Comparison of ENCODE assay signal across 9 cellular contexts in the genomic region with DNA sequence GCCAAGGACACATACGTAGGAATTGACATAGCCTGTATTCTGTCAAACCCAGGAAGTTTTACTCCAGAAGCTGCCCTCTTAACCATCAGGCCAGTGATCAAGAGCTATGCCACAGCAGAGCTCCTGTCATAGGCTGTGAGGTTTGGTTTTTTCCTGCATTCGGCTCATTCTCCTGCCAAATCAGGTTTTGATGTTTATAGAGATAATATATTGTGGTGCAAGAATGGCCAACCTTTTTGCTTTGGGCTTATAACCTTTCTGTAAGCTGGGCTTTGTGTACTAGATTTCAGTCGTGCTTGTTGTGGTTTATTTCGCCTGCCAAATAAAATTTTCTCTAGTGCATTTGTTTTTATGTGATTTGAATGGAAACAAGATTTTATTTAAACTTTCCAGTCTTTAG. TPM values are rescaled to one million over a fixed set of nuclear protein-coding genes. Genes with fewer than 3 reads are reported as not detected.
DNase-seq lines count a peak whose midpoint lies in the region; ATAC-seq and TF ChIP-seq lines count a peak whose summit lies in the region.
"Had no signal": no experiment of that assay in that cellular context is flagged by ENCODE, and none has a peak within 500 bp of the region (broad histone marks: within the 10 kb centered on the region; RNA-seq: fewer than 3 reads in every experiment).

No MANE protein-coding gene starts in this region.

- H3K36me3 ChIP-seq in hepatocyte (replicated peaks; ENCODE audit: insufficient read depth, low read depth) (no peaks in the 10 kb centered on the region), smooth muscle cell (ENCODE audit: low read depth) (peaks cover 13% of the 10 kb centered on the region)

- H3K4me3 ChIP-seq in hepatocyte, result no peak overlapping the region
- peak overlapping the region; percentile 79 for H3K4me3 ChIP-seq in smooth muscle cell

- TF ChIP-seq CTCF in hepatocyte (IDR thresholded peaks at IDR 0.05; ENCODE audit: poor library complexity), result no peak
- TF ChIP-seq CTCF in smooth muscle cell (IDR thresholded peaks at IDR 0.05; ENCODE audit: borderline replicate concordance, insufficient read depth, poor library complexity, severe bottlenecking), result no peak

- peaks cover 11% of the 10 kb centered on the region for H3K9me3 ChIP-seq in hepatocyte (ENCODE audit: low read depth)
- peaks cover 15% of the 10 kb centered on the region for H3K9me3 ChIP-seq in smooth muscle cell (replicated peaks; ENCODE audit: low read depth)
- H3K9me3 ChIP-seq: testis had no signal

- no peaks in the 10 kb centered on the region for H3K27me3 Mint-ChIP-seq in T-helper 2 cell treated with Interferon-gamma antibody and Interleukin-4, amounts not matched to agents 5 μg/mL and 100 μg/mL, for 36 hours (ENCODE audit: low read depth)
- H3K27me3 Mint-ChIP-seq in activated T-helper 17 cell treated with anti-CD3 and anti-CD28 coated beads, Interleukin-2, amount 50 U/mL, for 72 hours, result no peaks in the 10 kb centered on the region

- no peak for ATAC-seq in activated T-helper 17 cell treated with anti-CD3 and anti-CD28 coated beads, Interleukin-2, amount 50 U/mL, for 72 hours (replicated peaks)

- peaks cover 68% of the 10 kb centered on the region for H3K36me3 Mint-ChIP-seq in T-helper 2 cell treated with Interferon-gamma antibody and Interleukin-4, amounts not matched to agents 5 μg/mL and 100 μg/mL, for 36 hours (ENCODE audit: low read depth)
- peaks cover 86% of the 10 kb centered on the region for H3K36me3 Mint-ChIP-seq in activated T-helper 17 cell treated with anti-CD3 and anti-CD28 coated beads, Interleukin-2, amount 50 U/mL, for 72 hours (ENCODE audit: low read depth)

- H3K79me2 ChIP-seq in hepatocyte (peaks cover 62% of the 10 kb centered on the region), smooth muscle cell (ENCODE audit: low read depth) (peaks cover 63% of the 10 kb centered on the region)

- H3K4me3 Mint-ChIP-seq in T-helper 2 cell treated with Interferon-gamma antibody and Interleukin-4, amounts not matched to agents 5 μg/mL and 100 μg/mL, for 36 hours, result peak overlapping the region; percentile 96
- peak overlapping the region; percentile 97 for H3K4me3 Mint-ChIP-seq in activated T-helper 17 cell treated with anti-CD3 and anti-CD28 coated beads, Interleukin-2, amount 50 U/mL, for 72 hours

- H3K4me1 Mint-ChIP-seq in T-helper 2 cell treated with Interferon-gamma antibody and Interleukin-4, amounts not matched to agents 5 μg/mL and 100 μg/mL, for 36 hours (ENCODE audit: low read depth), result peaks cover 58% of the 10 kb centered on the region
- peaks cover 54% of the 10 kb centered on the region for H3K4me1 Mint-ChIP-seq in activated T-helper 17 cell treated with anti-CD3 and anti-CD28 coated beads, Interleukin-2, amount 50 U/mL, for 72 hours

- peaks cover 20% of the 10 kb centered on the region for H3K9me3 Mint-ChIP-seq in T-helper 2 cell treated with Interferon-gamma antibody and Interleukin-4, amounts not matched to agents 5 μg/mL and 100 μg/mL, for 36 hours
- peaks cover 8% of the 10 kb centered on the region for H3K9me3 Mint-ChIP-seq in activated T-helper 17 cell treated with anti-CD3 and anti-CD28 coated beads, Interleukin-2, amount 50 U/mL, for 72 hours

- H3K4me1 ChIP-seq in hepatocyte (ENCODE audit: insufficient read depth), result peaks cover 12% of the 10 kb centered on the region
- peaks cover 16% of the 10 kb centered on the region for H3K4me1 ChIP-seq in smooth muscle cell (ENCODE audit: low read depth)

- H3K9me2 ChIP-seq in hepatocyte (replicated peaks; ENCODE audit: insufficient read depth), result no peaks in the 10 kb centered on the region

- WGBS in hepatocyte (ENCODE audit: low lambda C conversion rate, missing lambda C conversion rate), result 82% methylated on average over 4 of the region's 4 CpGs
- 92% methylated on average over 4 of the region's 4 CpGs for WGBS in smooth muscle cell (ENCODE audit: low lambda C conversion rate)

- H3F3A ChIP-seq in smooth muscle cell (ENCODE audit: low read depth), result peaks cover 13% of the 10 kb centered on the region

- DNase-seq in T-helper 2 cell treated with Interferon-gamma antibody and Interleukin-4, amounts not matched to agents 5 μg/mL and 100 μg/mL, for 36 hours (ENCODE audit: low spot score), result no peak
- DNase-seq in T-helper 2 cell (no peak), hepatocyte (ENCODE audit: low spot score) (no peak), smooth muscle cell (lab: John Stamatoyannopoulos, UW; ENCODE audit: unreplicated experiment) (no peak), HK-2 (ENCODE audit: unreplicated experiment) (no peak), occipital lobe (lab: John Stamatoyannopoulos, UW) (no peak)
- no peak for DNase-seq in central memory CD4-positive, alpha-beta T cell
- DNase-seq: testis had no signal

- peak overlapping the region; percentile 97 for H3K27ac ChIP-seq in hepatocyte
- no peak overlapping the region for H3K27ac ChIP-seq in smooth muscle cell (ENCODE audit: low read depth)

- no peaks in the 10 kb centered on the region for H3K27me3 ChIP-seq in hepatocyte
- H3K27me3 ChIP-seq in smooth muscle cell (ENCODE audit: low read depth), result no peaks in the 10 kb centered on the region
- H3K27me3 ChIP-seq: testis had no signal

- H4K20me1 ChIP-seq in hepatocyte (ENCODE audit: insufficient read depth, poor library complexity, severe bottlenecking) (peaks cover 49% of the 10 kb centered on the region), smooth muscle cell (ENCODE audit: low read depth) (peaks cover 68% of the 10 kb centered on the region)

- H3K4me2 ChIP-seq in hepatocyte (peak overlapping the region; percentile 73), smooth muscle cell (peak overlapping the region; percentile 95)

- no peak overlapping the region for H3K9ac ChIP-seq in smooth muscle cell (ENCODE audit: low read depth)

- no peak overlapping the region for H2AFZ ChIP-seq in hepatocyte
- no peak overlapping the region for H2AFZ ChIP-seq in smooth muscle cell (ENCODE audit: low read depth)

- H3K27ac Mint-ChIP-seq in T-helper 2 cell treated with Interferon-gamma antibody and Interleukin-4, amounts not matched to agents 5 μg/mL and 100 μg/mL, for 36 hours, result peak overlapping the region; percentile 98
- peak overlapping the region; percentile 29 for H3K27ac Mint-ChIP-seq in activated T-helper 17 cell treated with anti-CD3 and anti-CD28 coated beads, Interleukin-2, amount 50 U/mL, for 72 hours

RNA-seq across cellular contexts. Expression of a gene that starts 2.4 kb away (rescaled TPM):
- total RNA-seq in activated T-helper 17 cell treated with anti-CD3 and anti-CD28 coated beads, Interleukin-2, amount 50 U/mL, for 72 hours, result 100 to 1,000 TPM in 1 of 2 donors, 10 to 100 TPM in 1; 86.5 to 204 TPM
- total RNA-seq in hepatocyte, result 37.5 and 41.3 TPM in 2 replicates
- 13.8 and 15.3 TPM in 2 replicates for polyA plus RNA-seq in hepatocyte
- total RNA-seq in smooth muscle cell, result 57.5 and 71.9 TPM in 2 replicates
- polyA plus RNA-seq in smooth muscle cell, result 19.6 and 24.6 TPM in 2 replicates
- total RNA-seq in occipital lobe, result 31.4 TPM
